Comparison of ENCODE assay signal across 8 cellular contexts in genomic region chr16:81314603-81315270, GRCh38. TPM values are rescaled to one million over a fixed set of nuclear protein-coding genes. Genes with fewer than 3 reads are reported as not detected.
DNase-seq lines count a peak whose midpoint lies in the region; ATAC-seq and TF ChIP-seq lines count a peak whose summit lies in the region.

TSS of gene GAN (plus strand) at chr16:81314962. CDS start at chr16:81315114, 152 bp downstream.

- H2BK15ac ChIP-seq in IMR-90 (ENCODE audit: low read depth, low read length) = no peak within 1 kb of the TSS

- TF ChIP-seq POLR2A in IMR-90 (IDR thresholded peaks at IDR 0.05; ENCODE audit: low read depth, low read length) = peak; percentile 75

- H3K4me3 ChIP-seq in IMR-90 (ENCODE audit: insufficient read depth, low read depth, low read length) (peak within 1 kb of the TSS; percentile 92), OCI-LY7 (ENCODE audit: low read depth, low read length, poor library complexity, severe bottlenecking) (peak within 1 kb of the TSS; percentile 94)

- H3K4me1 ChIP-seq in IMR-90 (ENCODE audit: control insufficient read depth, insufficient read depth, low read length) (peaks cover 12% of the 10 kb centered on the region), OCI-LY7 (ENCODE audit: insufficient read depth, low read length, poor library complexity, severe bottlenecking) (peaks cover 13% of the 10 kb centered on the region)

- no peak within 1 kb of the TSS for H2BK20ac ChIP-seq in IMR-90 (ENCODE audit: low read depth, low read length)

- no peak for TF ChIP-seq RAD21 in IMR-90 (IDR thresholded peaks at IDR 0.05; ENCODE audit: low read length)

- H2AK9ac ChIP-seq in IMR-90 (replicated peaks; ENCODE audit: low read depth, low read length, poor library complexity) = peak within 1 kb of the TSS; percentile 65

- no peaks in the 10 kb centered on the region for H3K9me3 ChIP-seq in IMR-90 (ENCODE audit: control insufficient read depth, insufficient read depth, low read length)
- no peaks in the 10 kb centered on the region for H3K9me3 ChIP-seq in OCI-LY7 (ENCODE audit: low read length)

- H4K8ac ChIP-seq in IMR-90 (ENCODE audit: low read depth in 2 of 2, low read length in 2 of 2) = peak within 1 kb of the TSS; percentile 43 to 95

- no peaks in the 10 kb centered on the region for H3K27me3 ChIP-seq in IMR-90 (ENCODE audit: control insufficient read depth, insufficient read depth, low read length)

- peak within 1 kb of the TSS; percentile 71 for H3K27ac ChIP-seq in IMR-90 (ENCODE audit: insufficient read depth, low read length)
- no peak within 1 kb of the TSS for H3K27ac ChIP-seq in OCI-LY7 (ENCODE audit: low read depth, low read length, poor library complexity, severe bottlenecking)

- no peak within 1 kb of the TSS for H2AK5ac ChIP-seq in IMR-90 (ENCODE audit: low read depth, low read length)

- DNase-seq in DMS114 treated with DMSO at 0.1 percent for 48 hours (lab: John Stamatoyannopoulos, UW; ENCODE audit: unreplicated experiment) (peak; percentile 91), IMR-90 (peak; percentile 95), OCI-LY7 (ENCODE audit: low spot score) (peak; percentile 96), activated T-cell treated with anti-CD3 and anti-CD28 coated beads for 4 hours (peak; percentile 91), epidermal melanocyte (ENCODE audit: insufficient read length, low spot score) (peak; percentile 88), middle frontal gyrus (ENCODE audit: extremely low spot score, low spot score) (peak; percentile 96)
- peak; percentile 88 to 89 for DNase-seq in stimulated activated CD8-positive, alpha-beta memory T cell treated with anti-CD3 and anti-CD28 coated beads, Interleukin-2, amount 100 ng/mL, for 1 hour (ENCODE audit: low read depth in 2 of 2)

- peak within 1 kb of the TSS; percentile 76; the same call in 1 of the 2 replicates for H3K56ac ChIP-seq in IMR-90 (ENCODE audit: extremely low read depth, insufficient read depth, low read length)

- H3K79me1 ChIP-seq in IMR-90 (ENCODE audit: low read depth in 1 of 2, low read length in 2 of 2) = peaks cover 33 to 59% of the 10 kb centered on the region in 2 experiments

- H3K36me3 ChIP-seq in IMR-90 (ENCODE audit: control insufficient read depth, insufficient read depth, low read length) (peaks cover 2% of the 10 kb centered on the region; the same call in 1 of the 2 replicates), OCI-LY7 (ENCODE audit: insufficient read depth, low read length) (no peaks in the 10 kb centered on the region)

- WGBS in IMR-90 (ENCODE audit: extremely low coverage in 2 of 2, insufficient read length in 1 of 2), 2 experiments = 0% methylated on average over 41 of the region's 75 CpGs; no CpG with 5 or more reads in 1 of the 2 experiments

- BruUV-seq in IMR-90 (replicated peaks; lab: Mats Ljungman, UMichigan) (no TSS peak), OCI-LY7 (replicated peaks; lab: Mats Ljungman, UMichigan) (no TSS peak)

- peak within 1 kb of the TSS; percentile 43; the same call in 1 of the 2 replicates for H3K18ac ChIP-seq in IMR-90 (ENCODE audit: low read depth, low read length)

- peaks cover 24% of the 10 kb centered on the region; the same call in 1 of the 2 replicates for H3K79me2 ChIP-seq in OCI-LY7 (ENCODE audit: insufficient read depth, low read depth, low read length)

- H4K5ac ChIP-seq in IMR-90 (ENCODE audit: low read depth, low read length) = peak within 1 kb of the TSS; percentile 83

- H3K14ac ChIP-seq in IMR-90 (replicated peaks; ENCODE audit: low read depth, low read length) = peak within 1 kb of the TSS; percentile 83

- POLR2A ChIA-PET in IMR-90 (lab: Charles Lee; ENCODE audit: unreplicated experiment) = interaction anchor here (0.5 kb wide), 1 partner anchor 71 kb away, joined by 10 read pairs; no protein-coding TSS in a partner anchor
- POLR2A ChIA-PET in OCI-LY7 (lab: Charles Lee) = interaction anchor here (0.7 to 1.5 kb wide), 3 partner anchors 29 to 416 kb away, joined by 4 read pairs; no protein-coding TSS in a partner anchor

- ATAC-seq in GM21529 (IDR thresholded peaks at IDR 0.05; ENCODE audit: unreplicated experiment) (peak; percentile 96), IMR-90 (ENCODE audit: low read depth) (peak; percentile 91)

- intact Hi-C loops in IMR-90 (cut with micrococcal nuclease) (loop anchor here (2.0 to 10.0 kb wide), 4 partner anchors 80 to 280 kb away; partner anchors contain the start of genes ATMIN, BCO1 and GCSH), OCI-LY7 (cut with micrococcal nuclease; ENCODE audit: unreplicated experiment) (loop anchor here (10.0 kb wide), 1 partner anchor 220 kb away; the partner anchor contains the start of gene GCSH)

- peak within 1 kb of the TSS; percentile 90 for H3K9ac ChIP-seq in IMR-90 (ENCODE audit: low read depth, low read length)

- H3K4ac ChIP-seq in IMR-90 (ENCODE audit: low read depth, low read length) = peak within 1 kb of the TSS; percentile 81

- H2BK120ac ChIP-seq in IMR-90 (ENCODE audit: low read depth, low read length) = peak within 1 kb of the TSS; percentile 37; the same call in 1 of the 2 replicates

- no peak for TF ChIP-seq CTCF in IMR-90 (conservative IDR thresholded peaks at IDR 0.05; ENCODE audit: low read depth, low read length)
- no peak for TF ChIP-seq CTCF in OCI-LY7 (conservative IDR thresholded peaks at IDR 0.05; ENCODE audit: low read length)

- H4K91ac ChIP-seq in IMR-90 (ENCODE audit: insufficient read depth, low read depth, low read length) = peak within 1 kb of the TSS; percentile 30; the same call in 1 of the 2 replicates

- in situ Hi-C loops in IMR-90 (cut with MboI; ENCODE audit: low sequenced_read_pairs) = no loop called here

- H3K23ac ChIP-seq in IMR-90 (ENCODE audit: low read depth, low read length) = peak within 1 kb of the TSS; percentile 89

- peaks cover 7% of the 10 kb centered on the region for H3K9me1 ChIP-seq in IMR-90 (ENCODE audit: insufficient read depth, low read length)

- H2AFZ ChIP-seq in IMR-90 (replicated peaks; ENCODE audit: low read length, poor library complexity) (peak within 1 kb of the TSS; percentile 93), OCI-LY7 (ENCODE audit: low read length) (peak within 1 kb of the TSS; percentile 87)

- dilution Hi-C loops in IMR-90 (cut with HindIII; ENCODE audit: low sequenced_read_pairs, unreplicated experiment) = no loop called here

- H3K9me2 ChIP-seq in OCI-LY7 (ENCODE audit: insufficient read depth, low read length) = no peaks in the 10 kb centered on the region

- H3K4me2 ChIP-seq in IMR-90 (ENCODE audit: low read depth, low read length) (peak within 1 kb of the TSS; percentile 97), OCI-LY7 (ENCODE audit: low read length) (peak within 1 kb of the TSS; percentile 82)

- CTCF ChIA-PET in IMR-90 (lab: Yijun Ruan, JAX) = interaction anchor here (1.0 kb wide), 1 partner anchor 364 kb away, joined by 3 read pairs; no protein-coding TSS in a partner anchor
- CTCF ChIA-PET in OCI-LY7 (lab: Charles Lee; ENCODE audit: unreplicated experiment) = no interaction called here

- peaks cover 15% of the 10 kb centered on the region; the same call in 1 of the 2 replicates for H4K20me1 ChIP-seq in IMR-90 (ENCODE audit: insufficient read depth, low read length)
- H4K20me1 ChIP-seq in OCI-LY7 (ENCODE audit: insufficient read depth, low read length) = 0 out of 2 replicates have a peak, but pooled peaks cover 6% of the 10 kb centered on the region

- peak within 1 kb of the TSS; percentile 69 for H2BK5ac ChIP-seq in IMR-90 (ENCODE audit: low read depth, low read length, poor library complexity, severe bottlenecking)

TF ChIP-seq in IMR-90, 13 proteins besides CTCF, POLR2A, EP300 and RAD21:
- no peak for TF ChIP-seq RFX5 (IDR thresholded peaks at IDR 0.05; ENCODE audit: low read depth, low read length)
- no peak for TF ChIP-seq CHD1 (IDR thresholded peaks at IDR 0.05; ENCODE audit: low read depth, low read length)
- TF ChIP-seq, protein P1, sequence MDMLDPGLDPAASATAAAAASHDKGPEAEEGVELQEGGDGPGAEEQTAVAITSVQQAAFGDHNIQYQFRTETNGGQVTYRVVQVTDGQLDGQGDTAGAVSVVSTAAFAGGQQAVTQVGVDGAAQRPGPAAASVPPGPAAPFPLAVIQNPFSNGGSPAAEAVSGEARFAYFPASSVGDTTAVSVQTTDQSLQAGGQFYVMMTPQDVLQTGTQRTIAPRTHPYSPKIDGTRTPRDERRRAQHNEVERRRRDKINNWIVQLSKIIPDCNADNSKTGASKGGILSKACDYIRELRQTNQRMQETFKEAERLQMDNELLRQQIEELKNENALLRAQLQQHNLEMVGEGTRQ (IDR thresholded peaks at IDR 0.05; ENCODE audit: low read depth, low read length) = peak; percentile 83
- peak; percentile 86; the same call in 1 of the 2 replicates for TF ChIP-seq MAZ (IDR thresholded peaks at IDR 0.05; ENCODE audit: borderline replicate concordance, low read depth, low read length)
- no peak for TF ChIP-seq NFE2L2 (IDR thresholded peaks at IDR 0.05; ENCODE audit: low read depth, low read length)
- TF ChIP-seq, protein P2, sequence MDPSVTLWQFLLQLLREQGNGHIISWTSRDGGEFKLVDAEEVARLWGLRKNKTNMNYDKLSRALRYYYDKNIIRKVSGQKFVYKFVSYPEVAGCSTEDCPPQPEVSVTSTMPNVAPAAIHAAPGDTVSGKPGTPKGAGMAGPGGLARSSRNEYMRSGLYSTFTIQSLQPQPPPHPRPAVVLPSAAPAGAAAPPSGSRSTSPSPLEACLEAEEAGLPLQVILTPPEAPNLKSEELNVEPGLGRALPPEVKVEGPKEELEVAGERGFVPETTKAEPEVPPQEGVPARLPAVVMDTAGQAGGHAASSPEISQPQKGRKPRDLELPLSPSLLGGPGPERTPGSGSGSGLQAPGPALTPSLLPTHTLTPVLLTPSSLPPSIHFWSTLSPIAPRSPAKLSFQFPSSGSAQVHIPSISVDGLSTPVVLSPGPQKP (IDR thresholded peaks at IDR 0.05; ENCODE audit: borderline replicate concordance, low read depth, low read length) = no peak
- TF ChIP-seq MXI1 (IDR thresholded peaks at IDR 0.05; ENCODE audit: borderline replicate concordance, low read depth, low read length) = no peak; the same call in 1 of the 2 replicates
- TF ChIP-seq FOS (IDR thresholded peaks at IDR 0.05; ENCODE audit: low read depth, low read length) = no peak
- no peak for TF ChIP-seq BHLHE40 (IDR thresholded peaks at IDR 0.05; ENCODE audit: low read depth, low read length)
- peak; percentile 88 for TF ChIP-seq RCOR1 (IDR thresholded peaks at IDR 0.05; ENCODE audit: insufficient replicate concordance, low read length)
- no peak for TF ChIP-seq CEBPB (IDR thresholded peaks at IDR 0.05; ENCODE audit: low read depth, low read length)
TF ChIP-seq in IMR-90: peak in this region for 3.

RNA-seq across cellular contexts. Expression of gene GAN, which starts in this region (rescaled TPM):
- total RNA-seq in IMR-90 (2012; rRNA removed) = 5.7 and 9.2 TPM in 2 replicates
- 1.0 and 1.1 TPM in 2 replicates for polyA plus RNA-seq in IMR-90 (2012; rRNA removed)
- 0.35 and 0.37 TPM in 2 replicates for polyA plus RNA-seq in IMR-90 (2012; cell fraction: cytosol; rRNA removed)
- 1.0 and 1.9 TPM in 2 replicates for polyA plus RNA-seq in IMR-90 (2012; cell fraction: nucleus; rRNA removed; ENCODE audit: low replicate concordance)
- 5.1 and 6.2 TPM in 2 replicates for total RNA-seq in OCI-LY7 (2014; rRNA removed; shearing (Covaris generic))
- 10.5 and 14.2 TPM in 2 replicates for total RNA-seq in OCI-LY7 (2022)
